In genomic region chr10:119989966-119990365, GRCh38 we compare ENCODE assay signal across 23 cellular contexts.
DNase-seq lines count a peak whose midpoint lies in the region; ATAC-seq, FAIRE-seq and TF ChIP-seq lines count a peak whose summit lies in the region.
"Had no signal": no experiment of that assay in that cellular context is flagged by ENCODE, and none has a peak within 500 bp of the region (broad histone marks: within the 10 kb centered on the region; RNA-seq: fewer than 3 reads in every experiment).

No MANE protein-coding gene starts in this region.

- H3K9me3 ChIP-seq in HCT116 (ENCODE audit: control insufficient read depth in 1 of 2, insufficient read depth in 1 of 2, low read depth in 1 of 2, low read length in 2 of 2): no peaks in the 10 kb centered on the region
- peaks cover 0 to under 1% (median 0%) of the 10 kb centered on the region in 4 donors for H3K9me3 ChIP-seq in esophagus muscularis mucosa
- no peaks in the 10 kb centered on the region for H3K9me3 ChIP-seq in upper lobe of right lung
- H3K9me3 ChIP-seq: A549, Caco-2 had no signal

- peaks cover 19% of the 10 kb centered on the region for H3K27me3 Mint-ChIP-seq in activated CD8-positive, alpha-beta memory T cell treated with anti-CD3 and anti-CD28 coated beads, Interleukin-2, amount 10 ng/mL, durations not matched to agents 7 days and 5 days

- H3K36me3 ChIP-seq in HCT116 (ENCODE audit: control insufficient read depth in 1 of 2, insufficient read depth in 2 of 2, low read length in 2 of 2) (no peaks in the 10 kb centered on the region), esophagus muscularis mucosa (no peaks in the 10 kb centered on the region), upper lobe of right lung (no peaks in the 10 kb centered on the region)
- H3K36me3 ChIP-seq: BLaER1 treated with 17β-estradiol and CSF1 and Interleukin-3, amounts not matched to agents 10 nM and 100 nM had no signal

- no peak overlapping the region for H3K27ac Mint-ChIP-seq in activated CD8-positive, alpha-beta memory T cell treated with anti-CD3 and anti-CD28 coated beads, Interleukin-2, amount 10 ng/mL, durations not matched to agents 7 days and 5 days
- H3K27ac Mint-ChIP-seq: B cell; CD4-positive, alpha-beta T cell; CD8-positive, alpha-beta T cell had no signal

- no peak for TF ChIP-seq EP300 in esophagus muscularis mucosa (IDR thresholded peaks at IDR 0.05)

- no peak for TF ChIP-seq CTCF in HCT116 (IDR thresholded peaks at IDR 0.05 in 2 of 3, conservative IDR thresholded peaks at IDR 0.05 in 1 of 3; ENCODE audit: borderline replicate concordance in 1 of 3, insufficient read depth in 1 of 3, low read depth in 2 of 3, low read length in 2 of 3)
- no peak for TF ChIP-seq CTCF in esophagus muscularis mucosa (IDR thresholded peaks at IDR 0.05)
- no peak for TF ChIP-seq CTCF in upper lobe of right lung (IDR thresholded peaks at IDR 0.05)

- H3K4me1 Mint-ChIP-seq in activated CD8-positive, alpha-beta memory T cell treated with anti-CD3 and anti-CD28 coated beads, Interleukin-2, amount 10 ng/mL, durations not matched to agents 7 days and 5 days: no peaks in the 10 kb centered on the region
- H3K4me1 Mint-ChIP-seq: B cell had no signal

- H3K4me3 ChIP-seq in HCT116 (replicated peaks in 1 of 2; ENCODE audit: low read depth in 1 of 2, low read length in 2 of 2): no peak overlapping the region
- no peak overlapping the region for H3K4me3 ChIP-seq in Jurkat, Clone E6-1 (ENCODE audit: low read length)
- no peak overlapping the region for H3K4me3 ChIP-seq in esophagus muscularis mucosa
- H3K4me3 ChIP-seq in upper lobe of right lung: no peak overlapping the region
- H3K4me3 ChIP-seq: A549; BLaER1 treated with 17β-estradiol and CSF1 and Interleukin-3, amounts not matched to agents 10 nM and 100 nM had no signal

- H3K27ac ChIP-seq in HCT116 (ENCODE audit: low read depth, low read length): no peak overlapping the region
- H3K27ac ChIP-seq in esophagus muscularis mucosa (replicated peaks in 1 of 4): no peak overlapping the region
- no peak overlapping the region for H3K27ac ChIP-seq in upper lobe of right lung
- H3K27ac ChIP-seq: 22Rv1; A549; BLaER1 treated with 17β-estradiol and CSF1 and Interleukin-3, amounts not matched to agents 10 nM and 100 nM; C4-2B had no signal

- H3K9ac ChIP-seq in HCT116 (ENCODE audit: low read length): no peak overlapping the region
- H3K9ac ChIP-seq: BLaER1 treated with 17β-estradiol and CSF1 and Interleukin-3, amounts not matched to agents 10 nM and 100 nM had no signal

- 78% methylated on average over 7 of the region's 7 CpGs for WGBS in esophagus muscularis mucosa

- CTCF ChIA-PET in HCT116 (lab: Charles Lee): no interaction called here
- CTCF ChIA-PET in activated CD8-positive, alpha-beta memory T cell treated with anti-CD3 and anti-CD28 coated beads, Interleukin-2, amount 10 ng/mL, durations not matched to agents 7 days and 5 days (lab: Charles Lee): no interaction called here

- POLR2A ChIA-PET in HCT116 (lab: Charles Lee): no interaction called here

- intact Hi-C loops in HCT116 (cut with micrococcal nuclease): no loop called here
- intact Hi-C loops in esophagus muscularis mucosa (cut with DNase I): no loop called here
- intact Hi-C loops in upper lobe of right lung (cut with DNase I): no loop called here

- no peaks in the 10 kb centered on the region for H3K9me3 Mint-ChIP-seq in activated CD8-positive, alpha-beta memory T cell treated with anti-CD3 and anti-CD28 coated beads, Interleukin-2, amount 10 ng/mL, durations not matched to agents 7 days and 5 days (ENCODE audit: low read depth)
- H3K9me3 Mint-ChIP-seq: CD8-positive, alpha-beta T cell had no signal

- DNase-seq in HCT116 (ENCODE audit: low read depth, low spot score) (no peak), esophagus muscularis mucosa (ENCODE audit: extremely low spot score) (peak; percentile 79), upper lobe of right lung (no peak), GM19239 (ENCODE audit: insufficient read length, low spot score) (no peak)
- DNase-seq in Jurkat, Clone E6-1 (ENCODE audit: low read depth, low spot score): peak; percentile 26
- DNase-seq in activated CD8-positive, alpha-beta memory T cell treated with anti-CD3 and anti-CD28 coated beads, Interleukin-2, amount 10 ng/mL, durations not matched to agents 7 days and 5 days: no peak
- DNase-seq: AML-193; Caco-2; Calu3; CD4-positive, alpha-beta T cell; CD8-positive, alpha-beta T cell; DMS79 treated with DMSO at 0.1 percent for 48 hours; GF-D8 had no signal

- peaks cover 22% of the 10 kb centered on the region for H3K27me3 ChIP-seq in HCT116 (ENCODE audit: insufficient read depth, low read length)
- peaks cover 0 to 8% (median 0%) of the 10 kb centered on the region in 4 donors for H3K27me3 ChIP-seq in esophagus muscularis mucosa
- H3K27me3 ChIP-seq in upper lobe of right lung: peaks cover 4% of the 10 kb centered on the region
- H3K27me3 ChIP-seq: BLaER1 treated with 17β-estradiol and CSF1 and Interleukin-3, amounts not matched to agents 10 nM and 100 nM had no signal

- FAIRE-seq in GM19239 (lab: Jason Lieb, UNC): no peak
- FAIRE-seq: A549, D721Med, G401.6, GM12891 had no signal

- TF ChIP-seq POLR2A in HCT116 (IDR thresholded peaks at IDR 0.05; ENCODE audit: borderline replicate concordance, extremely low read depth, insufficient read depth, insufficient read length) (no peak), esophagus muscularis mucosa (IDR thresholded peaks at IDR 0.05; ENCODE audit: low read depth) (no peak)

- H3K36me3 Mint-ChIP-seq in activated CD8-positive, alpha-beta memory T cell treated with anti-CD3 and anti-CD28 coated beads, Interleukin-2, amount 10 ng/mL, durations not matched to agents 7 days and 5 days: no peaks in the 10 kb centered on the region
- H3K36me3 Mint-ChIP-seq: CD8-positive, alpha-beta T cell had no signal

- no peaks in the 10 kb centered on the region for H3K79me2 ChIP-seq in HCT116 (ENCODE audit: insufficient read depth, low read length)

- no peak overlapping the region for H3K4me2 ChIP-seq in HCT116 (ENCODE audit: low read length)
- H3K4me2 ChIP-seq: A549; BLaER1 treated with 17β-estradiol and CSF1 and Interleukin-3, amounts not matched to agents 10 nM and 100 nM had no signal

- no peak overlapping the region for H3K4me3 Mint-ChIP-seq in activated CD8-positive, alpha-beta memory T cell treated with anti-CD3 and anti-CD28 coated beads, Interleukin-2, amount 10 ng/mL, durations not matched to agents 7 days and 5 days
- H3K4me3 Mint-ChIP-seq: B cell; CD4-positive, alpha-beta T cell; CD8-positive, alpha-beta T cell had no signal

- H3K4me1 ChIP-seq in HCT116 (ENCODE audit: control insufficient read depth in 1 of 2, insufficient read depth in 2 of 2, low read length in 2 of 2): no peaks in the 10 kb centered on the region
- no peaks in the 10 kb centered on the region for H3K4me1 ChIP-seq in esophagus muscularis mucosa
- no peaks in the 10 kb centered on the region for H3K4me1 ChIP-seq in upper lobe of right lung
- H3K4me1 ChIP-seq: A549; BLaER1 treated with 17β-estradiol and CSF1 and Interleukin-3, amounts not matched to agents 10 nM and 100 nM; Caco-2 had no signal

- ATAC-seq in HCT116 (peak; percentile 40; the same call in 1 of the 2 replicates), upper lobe of right lung (peak; percentile 22), GM19467 (IDR thresholded peaks at IDR 0.05; ENCODE audit: unreplicated experiment) (no peak), HG02870 (IDR thresholded peaks at IDR 0.05; ENCODE audit: unreplicated experiment) (no peak)
- ATAC-seq in activated CD8-positive, alpha-beta memory T cell treated with anti-CD3 and anti-CD28 coated beads, Interleukin-2, amount 10 ng/mL, durations not matched to agents 7 days and 5 days: no peak
- ATAC-seq: CD8-positive, alpha-beta T cell had no signal

- RAD21 ChIA-PET in HCT116 (lab: Charles Lee; ENCODE audit: low non-redundant PET in 1 of 2, low total read pairs in 2 of 2, uncharacterized antibody in 2 of 2, unreplicated experiment in 2 of 2): no interaction called here

- no peaks in the 10 kb centered on the region for H3K9me2 ChIP-seq in HCT116 (ENCODE audit: insufficient read depth)

- BruUV-seq in HCT116 (replicated peaks; lab: Mats Ljungman, UMichigan): no TSS peak

- H2AFZ ChIP-seq in HCT116 (ENCODE audit: low read depth, low read length, poor library complexity, severe bottlenecking): no peak overlapping the region

- no peak for TF ChIP-seq RAD21 in HCT116 (IDR thresholded peaks at IDR 0.05; ENCODE audit: low read depth)

- no peaks in the 10 kb centered on the region for H4K20me1 ChIP-seq in HCT116 (ENCODE audit: insufficient read depth)
- H4K20me1 ChIP-seq: BLaER1 treated with 17β-estradiol and CSF1 and Interleukin-3, amounts not matched to agents 10 nM and 100 nM had no signal

TF ChIP-seq in HCT116, 20 proteins besides CTCF, POLR2A, EP300 and RAD21 (continues in another document):
- TF ChIP-seq EGR1 (IDR thresholded peaks at IDR 0.05; ENCODE audit: low read depth) (no peak), ZBTB33 (IDR thresholded peaks at IDR 0.05; ENCODE audit: extremely low read depth, insufficient replicate concordance, low read length) (no peak), CEBPB (IDR thresholded peaks at IDR 0.05; ENCODE audit: low read depth) (no peak), SRF (IDR thresholded peaks at IDR 0.05; ENCODE audit: low read depth) (no peak), ZNF274 (IDR thresholded peaks at IDR 0.05; ENCODE audit: low read depth, low read length) (no peak), SP1 (IDR thresholded peaks at IDR 0.05; ENCODE audit: low read depth) (no peak), YY1 (IDR thresholded peaks at IDR 0.05; ENCODE audit: extremely low read depth, insufficient replicate concordance, low read depth, low read length) (no peak), FOSL1 (IDR thresholded peaks at IDR 0.05; ENCODE audit: low read depth) (no peak), CBX3 (IDR thresholded peaks at IDR 0.05; ENCODE audit: low read depth) (no peak), TCF7L2 (IDR thresholded peaks at IDR 0.05; ENCODE audit: borderline replicate concordance, extremely low read depth, insufficient read depth, insufficient read length) (no peak), ZFX (IDR thresholded peaks at IDR 0.05) (no peak)

Comparison
In these comparisons a context has a peak if more than half of its experiments do, and no peak if none do; other contexts are left out.
1. ATAC-seq: peak in HCT116 (single experiment) and upper lobe of right lung (single experiment); none in activated CD8-positive, alpha-beta memory T cell treated with anti-CD3 and anti-CD28 coated beads, Interleukin-2, amount 10 ng/mL, durations not matched to agents 7 days and 5 days (single experiment), GM19467 (single experiment) and HG02870 (single experiment).
2. DNase-seq: peak in Jurkat, Clone E6-1 (single experiment) and esophagus muscularis mucosa (single experiment); none in HCT116 (single experiment), upper lobe of right lung (single experiment), activated CD8-positive, alpha-beta memory T cell treated with anti-CD3 and anti-CD28 coated beads, Interleukin-2, amount 10 ng/mL, durations not matched to agents 7 days and 5 days (single experiment) and GM19239 (single experiment).